35 cellular contexts compared by ENCODE assay signal in the genomic region with DNA sequence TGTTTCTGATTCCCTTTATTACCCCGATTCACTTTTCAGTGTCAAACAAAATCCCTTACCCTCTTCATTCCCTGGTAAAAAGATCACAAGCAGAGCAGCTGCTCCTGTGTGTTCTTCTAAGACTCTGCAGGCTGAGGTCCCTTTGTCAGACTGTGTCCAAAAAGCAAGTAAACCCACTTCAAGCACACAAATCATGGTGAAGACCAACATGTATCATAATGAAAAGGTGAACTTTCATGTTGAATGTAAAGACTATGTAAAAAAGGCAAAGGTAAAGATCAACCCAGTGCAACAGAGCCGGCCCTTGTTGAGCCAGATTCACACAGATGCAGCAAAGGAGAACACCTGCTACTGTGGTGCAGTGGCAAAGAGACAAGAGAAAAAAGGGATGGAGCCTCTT. TPM values are rescaled to one million over a fixed set of nuclear protein-coding genes. Genes with fewer than 3 reads are reported as not detected.
DNase-seq lines count a peak whose midpoint lies in the region; ATAC-seq, FAIRE-seq and TF ChIP-seq lines count a peak whose summit lies in the region.
"Had no signal": no experiment of that assay in that cellular context is flagged by ENCODE, and none has a peak within 500 bp of the region (broad histone marks: within the 10 kb centered on the region; RNA-seq: fewer than 3 reads in every experiment).

No MANE protein-coding gene starts in this region.

- no peak for DNase-seq in activated CD4-positive, alpha-beta T cell treated with anti-CD3 and anti-CD28 coated beads for 36 hours
- no peak for DNase-seq in activated CD4-positive, alpha-beta T cell treated with anti-CD3 and anti-CD28 coated beads, Interleukin-2, amount 50 U/mL, for 48 hours
- no peak for DNase-seq in CD4-positive, alpha-beta T cell
- DNase-seq in T-helper 17 cell, result no peak
- no peak for DNase-seq in naive thymus-derived CD4-positive, alpha-beta T cell
- no peak for DNase-seq in GM12891 (ENCODE audit: insufficient read length, low spot score)
- no peak for DNase-seq in smooth muscle cell (lab: John Stamatoyannopoulos, UW; ENCODE audit: unreplicated experiment)
- DNase-seq: 8988T; activated CD4-positive, alpha-beta T cell treated with anti-CD3 and anti-CD28 coated beads for 4 hours; activated CD8-positive, alpha-beta memory T cell treated with anti-CD3 and anti-CD28 coated beads, Interleukin-2, amount 10 ng/mL, durations not matched to agents 7 days and 5 days; activated naive CD4-positive, alpha-beta T cell treated with anti-CD3 and anti-CD28 coated beads, Interleukin-2, amount 50 U/mL, for 16 hours; aorta; C1 segment of cervical spinal cord; colonic mucosa; effector memory CD4-positive, alpha-beta T cell; erythroblast; glutamatergic neuron; NCI-H1436 treated with DMSO at 0.1 percent for 48 hours; NCI-H2081 treated with DMSO at 0.1 percent for 48 hours; NCI-H345; NCI-H69; nucleus accumbens; Peyer's patch; psoas muscle; SHP77 treated with DMSO at 0.1 percent for 48 hours; sigmoid colon; stimulated activated CD4-positive, alpha-beta T cell treated with anti-CD3 and anti-CD28 coated beads, Interleukin-4, amount 100 ng/mL, for 24 hours; T-helper 9 cell; trophoblast cell had no signal

- peak; percentile 61 for ATAC-seq in activated CD4-positive, alpha-beta T cell treated with anti-CD3 and anti-CD28 coated beads for 36 hours
- ATAC-seq in CD4-positive, alpha-beta T cell (ENCODE audit: poor library complexity), result no peak
- no peak for ATAC-seq in T-helper 17 cell
- ATAC-seq in naive thymus-derived CD4-positive, alpha-beta T cell, result no peak
- ATAC-seq in HG03354 (IDR thresholded peaks at IDR 0.05; ENCODE audit: poor library complexity, severe bottlenecking, unreplicated experiment), result no peak
- ATAC-seq: activated CD8-positive, alpha-beta memory T cell treated with anti-CD3 and anti-CD28 coated beads, Interleukin-2, amount 10 ng/mL, durations not matched to agents 7 days and 5 days; GM23338; left lobe of liver; psoas muscle had no signal

- H3K27ac Mint-ChIP-seq in activated CD4-positive, alpha-beta T cell treated with anti-CD3 and anti-CD28 coated beads for 36 hours, result peak overlapping the region; percentile 12
- H3K27ac Mint-ChIP-seq in CD4-positive, alpha-beta T cell, result peak overlapping the region; percentile 1
- peak overlapping the region; percentile 88 for H3K27ac Mint-ChIP-seq in T-helper 17 cell
- H3K27ac Mint-ChIP-seq in naive thymus-derived CD4-positive, alpha-beta T cell, result peak overlapping the region in 5 of 9 donors; percentile 6 to 72 (median 23)
- H3K27ac Mint-ChIP-seq: activated CD8-positive, alpha-beta memory T cell treated with anti-CD3 and anti-CD28 coated beads, Interleukin-2, amount 10 ng/mL, durations not matched to agents 7 days and 5 days; activated T-helper 1 cell treated with anti-CD3 and anti-CD28 coated beads, Interleukin-12 subunit alpha, Interleukin-12 subunit beta, Interleukin-2, Interleukin-4 antibody, amounts not matched to agents 30 ng/mL and 10 ng/mL and 1 ng/mL, durations not matched to agents 14 hours and 24 hours and 36 hours; GM23338 had no signal

- no peaks in the 10 kb centered on the region for H3K9me3 ChIP-seq in CD4-positive, alpha-beta T cell (ENCODE audit: control insufficient read depth, low read length)
- H3K9me3 ChIP-seq in T-helper 17 cell (ENCODE audit: control insufficient read depth, low read length, poor library complexity, severe bottlenecking) (no peaks in the 10 kb centered on the region), smooth muscle cell (replicated peaks; ENCODE audit: low read depth) (no peaks in the 10 kb centered on the region)
- no peaks in the 10 kb centered on the region for H3K9me3 ChIP-seq in naive thymus-derived CD4-positive, alpha-beta T cell (ENCODE audit: control insufficient read depth in 2 of 3, low read length in 3 of 3)
- H3K9me3 ChIP-seq: colonic mucosa, Peyer's patch, psoas muscle, sigmoid colon had no signal

- peaks cover 6 to 40% (median 8%) of the 10 kb centered on the region in 3 experiments for H3K36me3 ChIP-seq in naive thymus-derived CD4-positive, alpha-beta T cell (ENCODE audit: control insufficient read depth in 2 of 3, insufficient read depth in 3 of 3, low read length in 3 of 3)
- peaks cover 7% of the 10 kb centered on the region for H3K36me3 ChIP-seq in smooth muscle cell (ENCODE audit: low read depth)
- H3K36me3 ChIP-seq: colonic mucosa had no signal

- H3K27me3 Mint-ChIP-seq in activated CD4-positive, alpha-beta T cell treated with anti-CD3 and anti-CD28 coated beads for 36 hours, result no peaks in the 10 kb centered on the region
- H3K27me3 Mint-ChIP-seq in CD4-positive, alpha-beta T cell, result no peaks in the 10 kb centered on the region
- no peaks in the 10 kb centered on the region for H3K27me3 Mint-ChIP-seq in T-helper 17 cell
- no peaks in the 10 kb centered on the region for H3K27me3 Mint-ChIP-seq in naive thymus-derived CD4-positive, alpha-beta T cell
- H3K27me3 Mint-ChIP-seq: activated CD8-positive, alpha-beta memory T cell treated with anti-CD3 and anti-CD28 coated beads, Interleukin-2, amount 10 ng/mL, durations not matched to agents 7 days and 5 days had no signal

- H4K20me1 ChIP-seq in smooth muscle cell (ENCODE audit: low read depth), result no peaks in the 10 kb centered on the region

- no peak overlapping the region for H3K27ac ChIP-seq in CD4-positive, alpha-beta T cell (ENCODE audit: low read depth, low read length)
- H3K27ac ChIP-seq in naive thymus-derived CD4-positive, alpha-beta T cell (ENCODE audit: low read depth, low read length), result no peak overlapping the region
- H3K27ac ChIP-seq in smooth muscle cell (ENCODE audit: low read depth), result no peak overlapping the region
- H3K27ac ChIP-seq: colonic mucosa, Peyer's patch, psoas muscle, sigmoid colon, VCaP had no signal

- H3K4me3 Mint-ChIP-seq in activated CD4-positive, alpha-beta T cell treated with anti-CD3 and anti-CD28 coated beads for 36 hours, result no peak overlapping the region
- H3K4me3 Mint-ChIP-seq in CD4-positive, alpha-beta T cell, result no peak overlapping the region
- H3K4me3 Mint-ChIP-seq in T-helper 17 cell, result peak overlapping the region; percentile 19
- H3K4me3 Mint-ChIP-seq in naive thymus-derived CD4-positive, alpha-beta T cell, result no peak overlapping the region
- H3K4me3 Mint-ChIP-seq: activated CD8-positive, alpha-beta memory T cell treated with anti-CD3 and anti-CD28 coated beads, Interleukin-2, amount 10 ng/mL, durations not matched to agents 7 days and 5 days; activated T-helper 1 cell treated with anti-CD3 and anti-CD28 coated beads, Interleukin-12 subunit alpha, Interleukin-12 subunit beta, Interleukin-2, Interleukin-4 antibody, amounts not matched to agents 30 ng/mL and 10 ng/mL and 1 ng/mL, durations not matched to agents 14 hours and 24 hours and 36 hours; GM23338 had no signal

- H2AFZ ChIP-seq in smooth muscle cell (ENCODE audit: low read depth), result no peak overlapping the region
- H2AFZ ChIP-seq: GM23338 had no signal

- CTCF ChIA-PET in activated CD4-positive, alpha-beta T cell treated with anti-CD3 and anti-CD28 coated beads for 36 hours (lab: Charles Lee), result interaction anchor here (0.5 kb wide), 1 partner anchor 485 kb away, joined by 3 read pairs; no protein-coding TSS in a partner anchor
- CTCF ChIA-PET in CD4-positive, alpha-beta T cell (lab: Charles Lee), result interaction anchor here (0.9 kb wide), 1 partner anchor 93 kb away, joined by 3 read pairs; no protein-coding TSS in a partner anchor
- CTCF ChIA-PET in naive thymus-derived CD4-positive, alpha-beta T cell (lab: Charles Lee), result no interaction called here

- peaks cover 15% of the 10 kb centered on the region for H3K36me3 Mint-ChIP-seq in activated CD4-positive, alpha-beta T cell treated with anti-CD3 and anti-CD28 coated beads for 36 hours (ENCODE audit: low read depth)
- H3K36me3 Mint-ChIP-seq in CD4-positive, alpha-beta T cell (ENCODE audit: low read depth), result peaks cover 66% of the 10 kb centered on the region
- H3K36me3 Mint-ChIP-seq in T-helper 17 cell (ENCODE audit: low read depth), result peaks cover 4% of the 10 kb centered on the region
- H3K36me3 Mint-ChIP-seq in naive thymus-derived CD4-positive, alpha-beta T cell, result peaks cover 10 to 50% (median 44%) of the 10 kb centered on the region in 5 donors

- no peak overlapping the region for H3K4me3 ChIP-seq in naive thymus-derived CD4-positive, alpha-beta T cell (ENCODE audit: low read length)
- no peak overlapping the region for H3K4me3 ChIP-seq in smooth muscle cell
- H3K4me3 ChIP-seq: colonic mucosa, GM23338, Peyer's patch, psoas muscle, sigmoid colon had no signal

- intact Hi-C loops in activated CD4-positive, alpha-beta T cell treated with anti-CD3 and anti-CD28 coated beads for 36 hours (cut with DNase I, micrococcal nuclease), result no loop called here
- intact Hi-C loops in CD4-positive, alpha-beta T cell (cut with DNase I, micrococcal nuclease), result loop anchor here in 1 of 2 experiments (5.0 kb wide), 1 partner anchor 33 kb away; the partner anchor contains the start of gene CREBRF
- intact Hi-C loops in naive thymus-derived CD4-positive, alpha-beta T cell (cut with micrococcal nuclease), result loop anchor here in 1 of 2 donors (5.0 kb wide), 1 partner anchor 33 kb away; the partner anchor contains the start of gene CREBRF

- no peak overlapping the region for H3K4me2 ChIP-seq in smooth muscle cell
- H3K4me2 ChIP-seq: GM23338 had no signal

- no peaks in the 10 kb centered on the region for H3K4me1 ChIP-seq in naive thymus-derived CD4-positive, alpha-beta T cell (ENCODE audit: control insufficient read depth in 2 of 2, insufficient read depth in 2 of 2, low read length in 2 of 2)
- peaks cover 9% of the 10 kb centered on the region for H3K4me1 ChIP-seq in smooth muscle cell (ENCODE audit: low read depth)
- H3K4me1 ChIP-seq: colonic mucosa had no signal

- no peaks in the 10 kb centered on the region for H3F3A ChIP-seq in smooth muscle cell (ENCODE audit: low read depth)

- H3K9ac ChIP-seq in smooth muscle cell (ENCODE audit: low read depth), result no peak overlapping the region

- no peak for FAIRE-seq in GM12891 (lab: Jason Lieb, UNC)
- FAIRE-seq: islet of Langerhans had no signal

- H3K9me3 Mint-ChIP-seq in activated CD4-positive, alpha-beta T cell treated with anti-CD3 and anti-CD28 coated beads for 36 hours (ENCODE audit: low read depth), result no peaks in the 10 kb centered on the region
- H3K9me3 Mint-ChIP-seq in CD4-positive, alpha-beta T cell, result no peaks in the 10 kb centered on the region
- H3K9me3 Mint-ChIP-seq in naive thymus-derived CD4-positive, alpha-beta T cell, result peaks cover 0 to 3% (median 0%) of the 10 kb centered on the region in 11 donors
- H3K9me3 Mint-ChIP-seq: activated T-helper 1 cell treated with anti-CD3 and anti-CD28 coated beads, Interleukin-12 subunit alpha, Interleukin-12 subunit beta, Interleukin-2, Interleukin-4 antibody, amounts not matched to agents 30 ng/mL and 10 ng/mL and 1 ng/mL, durations not matched to agents 14 hours and 24 hours and 36 hours; GM23338 had no signal

- no peak for TF ChIP-seq POLR2A in GM12891 (IDR thresholded peaks at IDR 0.05; ENCODE audit: low read depth, low read length)

- no peak for TF ChIP-seq CTCF in CD4-positive, alpha-beta T cell (IDR thresholded peaks at IDR 0.05)
- no peak for TF ChIP-seq CTCF in smooth muscle cell (IDR thresholded peaks at IDR 0.05; ENCODE audit: borderline replicate concordance, insufficient read depth, poor library complexity, severe bottlenecking)

- WGBS in smooth muscle cell (ENCODE audit: low lambda C conversion rate), result 98% methylated on average over 2 of the region's 2 CpGs

- no peaks in the 10 kb centered on the region for H3K27me3 ChIP-seq in CD4-positive, alpha-beta T cell (ENCODE audit: control insufficient read depth, insufficient read depth, low read length)
- H3K27me3 ChIP-seq in naive thymus-derived CD4-positive, alpha-beta T cell (ENCODE audit: control insufficient read depth in 2 of 2, insufficient read depth in 2 of 2, low read length in 2 of 2), result no peaks in the 10 kb centered on the region
- no peaks in the 10 kb centered on the region for H3K27me3 ChIP-seq in smooth muscle cell (ENCODE audit: low read depth)
- H3K27me3 ChIP-seq: colonic mucosa, Peyer's patch, sigmoid colon had no signal

- peaks cover 33% of the 10 kb centered on the region for H3K4me1 Mint-ChIP-seq in activated CD4-positive, alpha-beta T cell treated with anti-CD3 and anti-CD28 coated beads for 36 hours
- peaks cover 34% of the 10 kb centered on the region for H3K4me1 Mint-ChIP-seq in CD4-positive, alpha-beta T cell (ENCODE audit: low read depth)
- H3K4me1 Mint-ChIP-seq in T-helper 17 cell, result peaks cover 14% of the 10 kb centered on the region
- peaks cover 0 to 47% (median 37%) of the 10 kb centered on the region in 7 donors for H3K4me1 Mint-ChIP-seq in naive thymus-derived CD4-positive, alpha-beta T cell
- H3K4me1 Mint-ChIP-seq: GM23338 had no signal

- H3K79me2 ChIP-seq in smooth muscle cell (ENCODE audit: low read depth), result no peaks in the 10 kb centered on the region

- POLR2A ChIA-PET in activated CD4-positive, alpha-beta T cell treated with anti-CD3 and anti-CD28 coated beads for 36 hours (lab: Charles Lee), result no interaction called here
- POLR2A ChIA-PET in CD4-positive, alpha-beta T cell (lab: Charles Lee), result no interaction called here
- POLR2A ChIA-PET in naive thymus-derived CD4-positive, alpha-beta T cell (lab: Charles Lee), result no interaction called here

RNA-seq across cellular contexts. Expression of gene CREBRF, which starts 34.5 kb away (rescaled TPM):
- 10 to 100 TPM; 10.2 to 11.3 TPM for total RNA-seq in activated CD4-positive, alpha-beta T cell treated with anti-CD3 and anti-CD28 coated beads for 36 hours
- total RNA-seq in CD4-positive, alpha-beta T cell, result 10 to 100 TPM; 92.7 to 99.6 TPM
- total RNA-seq in T-helper 17 cell (100 to 1,000 TPM in 1 of 2 donors, 10 to 100 TPM in 1; 93.8 to 110 TPM), smooth muscle cell (11.3 and 18.5 TPM in 2 replicates)
- total RNA-seq in naive thymus-derived CD4-positive, alpha-beta T cell, result 100 to 1,000 TPM in 4 of 5 experiments, 10 to 100 TPM in 1; 18.9 to 105 (median 102) TPM
- polyA plus RNA-seq in naive thymus-derived CD4-positive, alpha-beta T cell, result 10 to 100 TPM; 61.7 to 67.5 TPM
- 6.2 TPM for polyA plus RNA-seq in GM12891 (2012; ENCODE audit: low read depth, missing spikeins)
- 6.9 and 8.1 TPM in 2 replicates for polyA plus RNA-seq in smooth muscle cell

RNA-seq across cellular contexts. Expression of gene BNIP1, which starts 53.7 kb away (rescaled TPM):
- 10 to 100 TPM; 24.2 to 26.8 TPM for total RNA-seq in activated CD4-positive, alpha-beta T cell treated with anti-CD3 and anti-CD28 coated beads for 36 hours
- 10 to 100 TPM; 22.5 to 24.4 TPM for total RNA-seq in CD4-positive, alpha-beta T cell
- total RNA-seq in T-helper 17 cell (10 to 100 TPM; 27.0 to 30.4 TPM), smooth muscle cell (16.2 and 18.6 TPM in 2 replicates)
- total RNA-seq in naive thymus-derived CD4-positive, alpha-beta T cell, result 10 to 100 TPM in 3 of 5 experiments, 1 to 10 TPM in 2; 5.5 to 23.2 (median 15.3) TPM
- polyA plus RNA-seq in naive thymus-derived CD4-positive, alpha-beta T cell, result 10 to 100 TPM in 1 of 2 donors, 1 to 10 TPM in 1; 5.8 to 19.6 TPM
- polyA plus RNA-seq in GM12891 (2012; ENCODE audit: low read depth, missing spikeins), result 20.6 TPM
- polyA plus RNA-seq in smooth muscle cell, result 15.0 and 21.1 TPM in 2 replicates

Comparison
In these comparisons a context has a peak if more than half of its experiments do, and no peak if none do; other contexts are left out.
1. H3K27ac Mint-ChIP-seq: peak in every context shown above with its lines; median percentile 88 in T-helper 17 cell; 23 in naive thymus-derived CD4-positive, alpha-beta T cell; 12 in activated CD4-positive, alpha-beta T cell treated with anti-CD3 and anti-CD28 coated beads for 36 hours; 1 in CD4-positive, alpha-beta T cell.